Comparison of ENCODE assay signal across 1 cellular context in the genomic region with DNA sequence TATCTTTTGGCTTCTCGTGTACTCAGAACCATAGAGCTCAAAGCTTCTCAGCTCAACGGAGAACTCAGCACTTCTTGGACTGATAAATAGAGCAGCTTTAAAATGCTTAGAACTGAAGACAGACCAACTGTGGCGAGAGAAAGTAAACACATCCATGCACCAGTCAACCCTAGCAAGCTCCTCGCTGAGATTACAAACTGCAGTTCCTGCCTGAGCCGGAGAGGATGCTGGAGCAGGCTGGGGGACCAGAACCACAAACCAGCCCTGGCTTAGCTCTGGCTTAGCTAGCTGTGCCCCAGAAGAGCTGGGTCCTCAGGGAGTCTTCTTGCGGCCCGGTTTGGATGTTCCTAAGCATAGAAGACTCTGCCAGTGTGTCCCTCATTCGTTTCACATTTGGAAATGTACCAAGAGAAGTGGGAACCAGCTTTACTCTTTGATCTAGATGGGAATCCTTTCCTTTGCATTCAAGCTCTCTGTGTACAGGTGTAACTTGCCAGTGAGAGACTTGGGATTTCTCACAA.
TF ChIP-seq lines count a peak whose summit lies in the region.

No MANE protein-coding gene starts in this region.

TF ChIP-seq in endothelial cell of umbilical vein, 7 proteins besides CTCF, POLR2A, EP300 and RAD21:
- TF ChIP-seq POLR2AphosphoS5 (IDR thresholded peaks at IDR 0.05; ENCODE audit: insufficient read depth, low read depth, low read length): no peak
- TF ChIP-seq GATA2 (IDR thresholded peaks at IDR 0.05; ENCODE audit: insufficient read depth, insufficient read length, low read depth, low read length): no peak
- TF ChIP-seq FOS (IDR thresholded peaks at IDR 0.05; ENCODE audit: borderline replicate concordance, insufficient read depth, low read length): no peak
- no peak for TF ChIP-seq MYC (IDR thresholded peaks at IDR 0.05; ENCODE audit: low read depth, low read length)
- TF ChIP-seq EZH2 (IDR thresholded peaks at IDR 0.05; ENCODE audit: borderline replicate concordance, low read depth, low read length, severe bottlenecking): peak; percentile 41
